In genomic region chr6:100246206-100246605, GRCh38 we compare ENCODE assay signal across 21 cellular contexts.
DNase-seq lines count a peak whose midpoint lies in the region; ATAC-seq, FAIRE-seq and TF ChIP-seq lines count a peak whose summit lies in the region.
"Had no signal": no experiment of that assay in that cellular context is flagged by ENCODE, and none has a peak within 500 bp of the region (broad histone marks: within the 10 kb centered on the region; RNA-seq: fewer than 3 reads in every experiment).

No MANE protein-coding gene starts in this region.

- intact Hi-C loops in K562 (cut with micrococcal nuclease), result no loop called here

- in situ Hi-C loops in K562 (cut with MboI), result no loop called here

- H2BK15ac ChIP-seq in mesenchymal stem cell (ENCODE audit: low read depth, poor library complexity, severe bottlenecking), result no peak overlapping the region

- BruUV-seq in K562 (replicated peaks; lab: Mats Ljungman, UMichigan), result no TSS peak

- H3K14ac ChIP-seq in mesenchymal stem cell (ENCODE audit: low read length in 2 of 2), result no peak overlapping the region

- DNase-seq in GM19239 (ENCODE audit: insufficient read length, low spot score), result no peak
- DNase-seq in NCI-H446 treated with DMSO at 0.1 percent for 48 hours (lab: John Stamatoyannopoulos, UW), result peak; percentile 4
- DNase-seq in K562 (ENCODE audit: extremely low read depth in 1 of 4, low spot score in 3 of 4), result no peak
- DNase-seq in mesenchymal stem cell, result peak; percentile 30
- no peak for DNase-seq in NCI-H2107 treated with DMSO at 0.1 percent for 48 hours (lab: John Stamatoyannopoulos, UW; ENCODE audit: unreplicated experiment)
- no peak for DNase-seq in activated effector memory CD4-positive, alpha-beta T cell treated with Interleukin-2 at 50 U/mL for 16 hours
- DNase-seq: C1 segment of cervical spinal cord; GF-D8; GM23248; HCEC 1CT; NCI-H1417 treated with DMSO at 0.1 percent for 48 hours; NCI-H187 treated with DMSO at 0.1 percent for 48 hours; NCI-H526 treated with DMSO at 0.1 percent for 48 hours; NK-92 treated with Interleukin-12 subunit alpha and Interleukin-12 subunit beta, amount 100 ng/mL, for 24 hours; Peyer's patch; T-cell had no signal

- TF ChIP-seq EP300 in K562 (IDR thresholded peaks at IDR 0.05; ENCODE audit: low read length), result no peak

- CTCF ChIA-PET in K562 (lab: Yijun Ruan, JAX; ENCODE audit: low intra/inter-chr PET ratio), result no interaction called here

- no peaks in the 10 kb centered on the region for H3K79me2 ChIP-seq in K562 (ENCODE audit: control insufficient read depth, insufficient read depth, low read length)

- no peaks in the 10 kb centered on the region for H3K27me3 ChIP-seq in K562 (ENCODE audit: control insufficient read depth in 2 of 2, insufficient read depth in 2 of 2, low read length in 2 of 2)
- H3K27me3 ChIP-seq in mesenchymal stem cell (ENCODE audit: control insufficient read depth in 1 of 2, insufficient read depth in 1 of 2, low read length in 2 of 2), result no peaks in the 10 kb centered on the region
- H3K27me3 ChIP-seq: Peyer's patch had no signal

- H3K9me3 ChIP-seq in K562 (replicated peaks; ENCODE audit: control insufficient read depth, insufficient read depth, low read depth, low read length) (no peaks in the 10 kb centered on the region), mesenchymal stem cell (ENCODE audit: control insufficient read depth, low read length) (no peaks in the 10 kb centered on the region)
- H3K9me3 ChIP-seq: Peyer's patch had no signal

- H3K4me1 ChIP-seq in K562 (replicated peaks in 1 of 2; ENCODE audit: control insufficient read depth in 2 of 2, insufficient read depth in 2 of 2, low read length in 2 of 2), result no peaks in the 10 kb centered on the region; a peak in 1 of 5 replicates
- no peaks in the 10 kb centered on the region for H3K4me1 ChIP-seq in mesenchymal stem cell (ENCODE audit: control insufficient read depth, insufficient read depth, low read depth, low read length)
- H3K4me1 ChIP-seq: Peyer's patch had no signal

- H3K9me1 ChIP-seq in K562 (ENCODE audit: control insufficient read depth, insufficient read depth, low read length), result no peaks in the 10 kb centered on the region

- no peaks in the 10 kb centered on the region for H4K20me1 ChIP-seq in K562 (replicated peaks; ENCODE audit: control insufficient read depth, insufficient read depth, low read length)

- H4K8ac ChIP-seq in mesenchymal stem cell (ENCODE audit: low read length), result no peak overlapping the region

- no peak overlapping the region for H3K4ac ChIP-seq in mesenchymal stem cell (ENCODE audit: low read depth in 1 of 2, low read length in 2 of 2)

- POLR2A ChIA-PET in K562 (lab: Yijun Ruan, JAX), result interaction anchor here (0.7 to 1.2 kb wide), 2 partner anchors 16 to 219 kb away, joined by 4 to 6 read pairs; no protein-coding TSS in a partner anchor

- H3K18ac ChIP-seq in mesenchymal stem cell (ENCODE audit: low read depth in 1 of 2, low read length in 2 of 2), result no peak overlapping the region

- H3K4me2 ChIP-seq in K562 (ENCODE audit: insufficient read depth, low read length) (no peak overlapping the region), mesenchymal stem cell (ENCODE audit: low read length, poor library complexity, severe bottlenecking) (no peak overlapping the region)
- H3K4me2 ChIP-seq: KMS-11 had no signal

- H2BK120ac ChIP-seq in mesenchymal stem cell (ENCODE audit: low read depth, low read length), result no peak overlapping the region

- no peak for TF ChIP-seq CTCF in K562 (IDR thresholded peaks at IDR 0.05 in 2 of 3, conservative IDR thresholded peaks at IDR 0.05 in 1 of 3; ENCODE audit: insufficient read depth in 2 of 3, low read depth in 1 of 3, low read length in 3 of 3)

- no peak for ATAC-seq in K562
- ATAC-seq in GM18909 (IDR thresholded peaks at IDR 0.05; ENCODE audit: poor library complexity, unreplicated experiment), result no peak
- no peak for ATAC-seq in HG02798 (IDR thresholded peaks at IDR 0.05; ENCODE audit: poor library complexity, unreplicated experiment)
- ATAC-seq: Right ventricle myocardium inferior, T-cell had no signal

- TF ChIP-seq RAD21 in K562 (CRISPR knock-in tag; conservative IDR thresholded peaks at IDR 0.05 in 1 of 2, IDR thresholded peaks at IDR 0.05 in 1 of 2), result no peak

- peak; percentile 35 for FAIRE-seq in GM19239 (lab: Jason Lieb, UNC)
- no peak for FAIRE-seq in K562 (lab: Jason Lieb, UNC)
- FAIRE-seq: D721Med had no signal

- H3K23ac ChIP-seq in mesenchymal stem cell (ENCODE audit: low read length in 2 of 2), result no peak overlapping the region

- no peak overlapping the region for H2BK12ac ChIP-seq in mesenchymal stem cell (ENCODE audit: low read length in 2 of 2)

- H2BK5ac ChIP-seq in mesenchymal stem cell (ENCODE audit: low read depth, low read length, poor library complexity, severe bottlenecking), result no peak overlapping the region

- H2AFZ ChIP-seq in K562 (ENCODE audit: low read depth, low read length), result no peak overlapping the region
- no peak overlapping the region for H2AFZ ChIP-seq in mesenchymal stem cell (ENCODE audit: low read depth, low read length)
- H2AFZ ChIP-seq: GM23248 had no signal

- H3K9ac ChIP-seq in K562 (ENCODE audit: insufficient read depth in 1 of 2, low read depth in 2 of 2, low read length in 2 of 2), result no peak overlapping the region
- no peak overlapping the region for H3K9ac ChIP-seq in mesenchymal stem cell (ENCODE audit: low read length)
- H3K9ac ChIP-seq: GM23248, KMS-11 had no signal

- no peak for TF ChIP-seq POLR2A in K562 (conservative IDR thresholded peaks at IDR 0.05)

- no peak overlapping the region for H4K91ac ChIP-seq in mesenchymal stem cell (ENCODE audit: low read length)

- WGBS in K562 (ENCODE audit: insufficient coverage, low coverage, missing lambda C conversion rate), result 11% methylated on average over 1 of the region's 1 CpG
- no CpG with 5 or more reads among the region's 1 CpG for WGBS in mesenchymal stem cell

- no peak overlapping the region for H2AK5ac ChIP-seq in mesenchymal stem cell (ENCODE audit: low read length, severe bottlenecking)

- H3K36me3 ChIP-seq in K562 (ENCODE audit: control insufficient read depth, insufficient read depth, low read length), result no peaks in the 10 kb centered on the region
- H3K36me3 ChIP-seq in mesenchymal stem cell (ENCODE audit: control insufficient read depth in 1 of 2, insufficient read depth in 2 of 2, low read depth in 1 of 2, low read length in 2 of 2), result no peaks in the 10 kb centered on the region
- H3K36me3 ChIP-seq: Peyer's patch had no signal

- H3K27ac ChIP-seq in K562 (ENCODE audit: extremely low read depth, low read depth, low read length) (no peak overlapping the region), mesenchymal stem cell (ENCODE audit: low read length, poor library complexity, severe bottlenecking) (no peak overlapping the region)
- H3K27ac ChIP-seq: GM23248, KMS-11, Peyer's patch had no signal

- no peaks in the 10 kb centered on the region for H3K79me1 ChIP-seq in mesenchymal stem cell (replicated peaks; ENCODE audit: low read length, poor library complexity, severe bottlenecking)

- no peak overlapping the region for H3K4me3 ChIP-seq in K562
- no peak overlapping the region for H3K4me3 ChIP-seq in mesenchymal stem cell (ENCODE audit: insufficient read depth in 1 of 2, low read depth in 1 of 2, low read length in 2 of 2)
- H3K4me3 ChIP-seq: GM23248, Peyer's patch had no signal

TF ChIP-seq in K562, 482 proteins besides CTCF, POLR2A, EP300 and RAD21:
- TF ChIP-seq ZNF77 (CRISPR knock-in tag; IDR thresholded peaks at IDR 0.05) (no peak), CEBPB (tag; IDR thresholded peaks at IDR 0.05) (0 out of 2 replicates have a peak, but pooled peaks have one; percentile 22)

Comparison
In these comparisons a context has a peak if more than half of its experiments do, and no peak if none do; other contexts are left out.
1. DNase-seq: peak in NCI-H446 treated with DMSO at 0.1 percent for 48 hours (single experiment) and mesenchymal stem cell (single experiment); none in GM19239 (single experiment), K562 (0 of 4), NCI-H2107 treated with DMSO at 0.1 percent for 48 hours (single experiment) and activated effector memory CD4-positive, alpha-beta T cell treated with Interleukin-2 at 50 U/mL for 16 hours (single experiment).